Comparison of ENCODE assay signal across 9 cellular contexts in genomic region chr5:170745481-170746061, GRCh38. TPM values are rescaled to one million over a fixed set of nuclear protein-coding genes. Genes with fewer than 3 reads are reported as not detected.
DNase-seq lines count a peak whose midpoint lies in the region; ATAC-seq and TF ChIP-seq lines count a peak whose summit lies in the region.
"Had no signal": no experiment of that assay in that cellular context is flagged by ENCODE, and none has a peak within 500 bp of the region (broad histone marks: within the 10 kb centered on the region; RNA-seq: fewer than 3 reads in every experiment).

No MANE protein-coding gene starts in this region.

- POLR2A ChIA-PET in WTC11 (lab: Charles Lee), result interaction anchor here (0.8 to 2.9 kb wide), 8 partner anchors 15 to 107 kb away, joined by 3 to 15 read pairs (median 6); no protein-coding TSS in a partner anchor

- H3K27ac Mint-ChIP-seq in WTC11 (peak overlapping the region; percentile 99), progenitor cell of endocrine pancreas (peak overlapping the region; percentile 74)
- H3K27ac Mint-ChIP-seq: T-helper 2 cell treated with Interferon-gamma antibody and Interleukin-4, amounts not matched to agents 5 μg/mL and 100 μg/mL, for 36 hours had no signal

- H3K9me3 Mint-ChIP-seq in WTC11, result peaks cover 12% of the 10 kb centered on the region
- H3K9me3 Mint-ChIP-seq in progenitor cell of endocrine pancreas (ENCODE audit: low read depth), result no peaks in the 10 kb centered on the region
- H3K9me3 Mint-ChIP-seq: T-helper 2 cell treated with Interferon-gamma antibody and Interleukin-4, amounts not matched to agents 5 μg/mL and 100 μg/mL, for 36 hours had no signal

- DNase-seq in WTC11 (ENCODE audit: low spot score), result peak; percentile 84
- DNase-seq in right cardiac atrium, result peak; percentile 26 to 80 (median 76)
- DNase-seq in progenitor cell of endocrine pancreas (ENCODE audit: low spot score, unreplicated experiment), result no peak
- no peak for DNase-seq in midbrain (lab: John Stamatoyannopoulos, UW)
- no peak for DNase-seq in stimulated activated CD4-positive, alpha-beta T cell treated with anti-CD3 and anti-CD28 coated beads, Interleukin-15, amount 100 ng/mL, for 24 hours
- DNase-seq in NCI-H1048 (lab: John Stamatoyannopoulos, UW), result no peak

- ATAC-seq in HG03432 (IDR thresholded peaks at IDR 0.05; ENCODE audit: unreplicated experiment), result peak; percentile 35
- ATAC-seq in WTC11, result peak; percentile 51
- peak; percentile 47 to 73 for ATAC-seq in right cardiac atrium
- ATAC-seq in GM19023 (IDR thresholded peaks at IDR 0.05; ENCODE audit: unreplicated experiment), result no peak

- intact Hi-C loops in right cardiac atrium (cut with DNase I), result loop anchor here in 3 of 4 donors (1.0 to 10.0 kb wide), 3 partner anchors 45 to 589 kb away; no protein-coding TSS in a partner anchor

- H3K36me3 Mint-ChIP-seq in WTC11, result peaks cover 15% of the 10 kb centered on the region; the same call in 1 of the 2 replicates
- no peaks in the 10 kb centered on the region for H3K36me3 Mint-ChIP-seq in progenitor cell of endocrine pancreas (ENCODE audit: insufficient read depth)

- H3K27me3 Mint-ChIP-seq in WTC11 (ENCODE audit: low read depth) (peaks cover 20% of the 10 kb centered on the region; the same call in 1 of the 2 replicates), progenitor cell of endocrine pancreas (peaks cover 41% of the 10 kb centered on the region)

- peak overlapping the region; percentile 83 for H3K27ac ChIP-seq in right cardiac atrium (ENCODE audit: low read length)

- H3K4me1 Mint-ChIP-seq in WTC11 (peaks cover 76% of the 10 kb centered on the region), progenitor cell of endocrine pancreas (ENCODE audit: low read depth) (peaks cover 20% of the 10 kb centered on the region)

- CTCF ChIA-PET in WTC11 (lab: Charles Lee), result interaction anchor here (0.8 to 8.6 kb wide), 24 partner anchors 12 to 597 kb away, joined by 3 to 449 read pairs (median 6); partner anchors contain the start of gene GABRP

- TF ChIP-seq CTCF in WTC11 (IDR thresholded peaks at IDR 0.05) (no peak), progenitor cell of endocrine pancreas (IDR thresholded peaks at IDR 0.05; ENCODE audit: unreplicated experiment) (no peak)

- no peak overlapping the region for H3K4me3 ChIP-seq in right cardiac atrium (ENCODE audit: low read length)

- WGBS in right cardiac atrium, result 31% methylated on average over 11 of the region's 11 CpGs

- H3K4me3 Mint-ChIP-seq in WTC11, result no peak overlapping the region
- no peak overlapping the region for H3K4me3 Mint-ChIP-seq in progenitor cell of endocrine pancreas (ENCODE audit: low read depth)
- H3K4me3 Mint-ChIP-seq: T-helper 2 cell treated with Interferon-gamma antibody and Interleukin-4, amounts not matched to agents 5 μg/mL and 100 μg/mL, for 36 hours had no signal

- no peaks in the 10 kb centered on the region for H3K27me3 ChIP-seq in right cardiac atrium (ENCODE audit: control insufficient read depth, insufficient read depth)

- H3K9me3 ChIP-seq in right cardiac atrium (ENCODE audit: control insufficient read depth, low read length), result no peaks in the 10 kb centered on the region

- peaks cover 3% of the 10 kb centered on the region for H3K4me1 ChIP-seq in right cardiac atrium (ENCODE audit: control insufficient read depth, insufficient read depth, low read length)

TF ChIP-seq in WTC11, 78 proteins besides CTCF, POLR2A, EP300 and RAD21 (continues in another document):
- no peak for TF ChIP-seq HMGA2 (CRISPR knock-in tag; IDR thresholded peaks at IDR 0.05)
- TF ChIP-seq, protein P1, sequence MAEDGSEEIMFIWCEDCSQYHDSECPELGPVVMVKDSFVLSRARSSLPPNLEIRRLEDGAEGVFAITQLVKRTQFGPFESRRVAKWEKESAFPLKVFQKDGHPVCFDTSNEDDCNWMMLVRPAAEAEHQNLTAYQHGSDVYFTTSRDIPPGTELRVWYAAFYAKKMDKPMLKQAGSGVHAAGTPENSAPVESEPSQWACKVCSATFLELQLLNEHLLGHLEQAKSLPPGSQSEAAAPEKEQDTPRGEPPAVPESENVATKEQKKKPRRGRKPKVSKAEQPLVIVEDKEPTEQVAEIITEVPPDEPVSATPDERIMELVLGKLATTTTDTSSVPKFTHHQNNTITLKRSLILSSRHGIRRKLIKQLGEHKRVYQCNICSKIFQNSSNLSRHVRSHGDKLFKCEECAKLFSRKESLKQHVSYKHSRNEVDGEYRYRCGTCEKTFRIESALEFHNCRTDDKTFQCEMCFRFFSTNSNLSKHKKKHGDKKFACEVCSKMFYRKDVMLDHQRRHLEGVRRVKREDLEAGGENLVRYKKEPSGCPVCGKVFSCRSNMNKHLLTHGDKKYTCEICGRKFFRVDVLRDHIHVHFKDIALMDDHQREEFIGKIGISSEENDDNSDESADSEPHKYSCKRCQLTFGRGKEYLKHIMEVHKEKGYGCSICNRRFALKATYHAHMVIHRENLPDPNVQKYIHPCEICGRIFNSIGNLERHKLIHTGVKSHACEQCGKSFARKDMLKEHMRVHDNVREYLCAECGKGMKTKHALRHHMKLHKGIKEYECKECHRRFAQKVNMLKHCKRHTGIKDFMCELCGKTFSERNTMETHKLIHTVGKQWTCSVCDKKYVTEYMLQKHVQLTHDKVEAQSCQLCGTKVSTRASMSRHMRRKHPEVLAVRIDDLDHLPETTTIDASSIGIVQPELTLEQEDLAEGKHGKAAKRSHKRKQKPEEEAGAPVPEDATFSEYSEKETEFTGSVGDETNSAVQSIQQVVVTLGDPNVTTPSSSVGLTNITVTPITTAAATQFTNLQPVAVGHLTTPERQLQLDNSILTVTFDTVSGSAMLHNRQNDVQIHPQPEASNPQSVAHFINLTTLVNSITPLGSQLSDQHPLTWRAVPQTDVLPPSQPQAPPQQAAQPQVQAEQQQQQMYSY (CRISPR knock-in tag; IDR thresholded peaks at IDR 0.05), result no peak
- peak; percentile 81; the same call in 1 of the 2 replicates for TF ChIP-seq TEAD4 (CRISPR knock-in tag; IDR thresholded peaks at IDR 0.05)
- TF ChIP-seq GABPB1 (CRISPR knock-in tag; IDR thresholded peaks at IDR 0.05), result no peak
- TF ChIP-seq SMAD4 (CRISPR knock-in tag; IDR thresholded peaks at IDR 0.05), result no peak
- TF ChIP-seq ARID4B (CRISPR knock-in tag; IDR thresholded peaks at IDR 0.05; ENCODE audit: borderline replicate concordance), result 0 out of 2 replicates have a peak, but pooled peaks have one; percentile 23
- TF ChIP-seq, protein P2, sequence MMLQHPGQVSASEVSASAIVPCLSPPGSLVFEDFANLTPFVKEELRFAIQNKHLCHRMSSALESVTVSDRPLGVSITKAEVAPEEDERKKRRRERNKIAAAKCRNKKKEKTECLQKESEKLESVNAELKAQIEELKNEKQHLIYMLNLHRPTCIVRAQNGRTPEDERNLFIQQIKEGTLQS (CRISPR knock-in tag; conservative IDR thresholded peaks at IDR 0.05), result no peak
- no peak for TF ChIP-seq E2F1 (CRISPR knock-in tag; IDR thresholded peaks at IDR 0.05)
- TF ChIP-seq TEAD1 (CRISPR knock-in tag; IDR thresholded peaks at IDR 0.05), result peak; percentile 88; the same call in 1 of the 2 replicates

RNA-seq across cellular contexts. Expression of gene GABRP, which starts 38.0 kb away (rescaled TPM):
- 4.8 to 9.9 TPM (median 9.8 TPM) in 3 replicates for total RNA-seq in WTC11 (2021)
- not detected for total RNA-seq in right cardiac atrium
- 0.11 TPM for polyA plus RNA-seq in right cardiac atrium
- 3.1 and 5.1 TPM in 2 replicates for total RNA-seq in progenitor cell of endocrine pancreas

Comparison
In these comparisons a context has a peak if more than half of its experiments do, and no peak if none do; other contexts are left out.
1. DNase-seq: peak in WTC11 (single experiment) and right cardiac atrium (3 of 3); none in progenitor cell of endocrine pancreas (single experiment), midbrain (single experiment), stimulated activated CD4-positive, alpha-beta T cell treated with anti-CD3 and anti-CD28 coated beads, Interleukin-15, amount 100 ng/mL, for 24 hours (single experiment) and NCI-H1048 (single experiment).